In genomic region chr2:48107326-48107925, GRCh38 we compare ENCODE assay signal across 1 cellular context.
TF ChIP-seq lines count a peak whose summit lies in the region.

No MANE protein-coding gene starts in this region.

TF ChIP-seq in HepG2, 621 proteins besides CTCF, POLR2A, EP300 and RAD21 (continued from another document and continues in another):
- TF ChIP-seq ZFP82 (CRISPR knock-in tag; IDR thresholded peaks at IDR 0.05; ENCODE audit: borderline replicate concordance), result no peak
- no peak for TF ChIP-seq TSC22D2 (CRISPR knock-in tag; IDR thresholded peaks at IDR 0.05; ENCODE audit: borderline replicate concordance)
- TF ChIP-seq MBD4 (IDR thresholded peaks at IDR 0.05; ENCODE audit: borderline replicate concordance, low read length), result no peak
- TF ChIP-seq, protein P1, sequence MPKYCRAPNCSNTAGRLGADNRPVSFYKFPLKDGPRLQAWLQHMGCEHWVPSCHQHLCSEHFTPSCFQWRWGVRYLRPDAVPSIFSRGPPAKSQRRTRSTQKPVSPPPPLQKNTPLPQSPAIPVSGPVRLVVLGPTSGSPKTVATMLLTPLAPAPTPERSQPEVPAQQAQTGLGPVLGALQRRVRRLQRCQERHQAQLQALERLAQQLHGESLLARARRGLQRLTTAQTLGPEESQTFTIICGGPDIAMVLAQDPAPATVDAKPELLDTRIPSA (CRISPR knock-in tag; IDR thresholded peaks at IDR 0.05; ENCODE audit: borderline replicate concordance), result no peak
- 0 out of 2 replicates have a peak, but pooled peaks have one; percentile 35 for TF ChIP-seq ELF4 (CRISPR knock-in tag; IDR thresholded peaks at IDR 0.05; ENCODE audit: borderline replicate concordance)
- TF ChIP-seq RFX1 (IDR thresholded peaks at IDR 0.05), result no peak
- TF ChIP-seq SRSF9 (IDR thresholded peaks at IDR 0.05; ENCODE audit: borderline replicate concordance, insufficient read depth, low read depth, low read length, poor library complexity, severe bottlenecking), result no peak
- no peak for TF ChIP-seq HNF1A (IDR thresholded peaks at IDR 0.05; ENCODE audit: low read depth)
- TF ChIP-seq HNF1A (CRISPR knock-in tag; IDR thresholded peaks at IDR 0.05; ENCODE audit: borderline replicate concordance), result no peak
- no peak for TF ChIP-seq ZNF609 (CRISPR knock-in tag; IDR thresholded peaks at IDR 0.05; ENCODE audit: borderline replicate concordance)
- TF ChIP-seq GATAD2A (CRISPR knock-in tag; IDR thresholded peaks at IDR 0.05), result peak; percentile 59
- TF ChIP-seq ZNF777 (CRISPR knock-in tag; IDR thresholded peaks at IDR 0.05), result no peak
- TF ChIP-seq ELF1 (CRISPR knock-in tag; IDR thresholded peaks at IDR 0.05), result peak; percentile 29; the same call in 1 of the 2 replicates
- TF ChIP-seq NCOA2 (CRISPR knock-in tag; IDR thresholded peaks at IDR 0.05), result no peak
- TF ChIP-seq PPARG (CRISPR knock-in tag; conservative IDR thresholded peaks at IDR 0.05), result no peak
- TF ChIP-seq ZUFSP (CRISPR knock-in tag; IDR thresholded peaks at IDR 0.05; ENCODE audit: borderline replicate concordance), result no peak
- TF ChIP-seq ISL2 (CRISPR knock-in tag; IDR thresholded peaks at IDR 0.05), result no peak
- TF ChIP-seq, protein P2, sequence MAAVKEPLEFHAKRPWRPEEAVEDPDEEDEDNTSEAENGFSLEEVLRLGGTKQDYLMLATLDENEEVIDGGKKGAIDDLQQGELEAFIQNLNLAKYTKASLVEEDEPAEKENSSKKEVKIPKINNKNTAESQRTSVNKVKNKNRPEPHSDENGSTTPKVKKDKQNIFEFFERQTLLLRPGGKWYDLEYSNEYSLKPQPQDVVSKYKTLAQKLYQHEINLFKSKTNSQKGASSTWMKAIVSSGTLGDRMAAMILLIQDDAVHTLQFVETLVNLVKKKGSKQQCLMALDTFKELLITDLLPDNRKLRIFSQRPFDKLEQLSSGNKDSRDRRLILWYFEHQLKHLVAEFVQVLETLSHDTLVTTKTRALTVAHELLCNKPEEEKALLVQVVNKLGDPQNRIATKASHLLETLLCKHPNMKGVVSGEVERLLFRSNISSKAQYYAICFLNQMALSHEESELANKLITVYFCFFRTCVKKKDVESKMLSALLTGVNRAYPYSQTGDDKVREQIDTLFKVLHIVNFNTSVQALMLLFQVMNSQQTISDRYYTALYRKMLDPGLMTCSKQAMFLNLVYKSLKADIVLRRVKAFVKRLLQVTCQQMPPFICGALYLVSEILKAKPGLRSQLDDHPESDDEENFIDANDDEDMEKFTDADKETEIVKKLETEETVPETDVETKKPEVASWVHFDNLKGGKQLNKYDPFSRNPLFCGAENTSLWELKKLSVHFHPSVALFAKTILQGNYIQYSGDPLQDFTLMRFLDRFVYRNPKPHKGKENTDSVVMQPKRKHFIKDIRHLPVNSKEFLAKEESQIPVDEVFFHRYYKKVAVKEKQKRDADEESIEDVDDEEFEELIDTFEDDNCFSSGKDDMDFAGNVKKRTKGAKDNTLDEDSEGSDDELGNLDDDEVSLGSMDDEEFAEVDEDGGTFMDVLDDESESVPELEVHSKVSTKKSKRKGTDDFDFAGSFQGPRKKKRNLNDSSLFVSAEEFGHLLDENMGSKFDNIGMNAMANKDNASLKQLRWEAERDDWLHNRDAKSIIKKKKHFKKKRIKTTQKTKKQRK (IDR thresholded peaks at IDR 0.05; ENCODE audit: low read length), result no peak
- TF ChIP-seq FOXK2 (IDR thresholded peaks at IDR 0.05), result no peak
- no peak for TF ChIP-seq KLF12 (CRISPR knock-in tag; IDR thresholded peaks at IDR 0.05; ENCODE audit: borderline replicate concordance)
- no peak for TF ChIP-seq HCFC1 (IDR thresholded peaks at IDR 0.05; ENCODE audit: low read depth, low read length)
- TF ChIP-seq CBFB (CRISPR knock-in tag; IDR thresholded peaks at IDR 0.05), result no peak
- no peak for TF ChIP-seq FIP1L1 (IDR thresholded peaks at IDR 0.05; ENCODE audit: borderline replicate concordance, insufficient read depth, low read depth, low read length)
- no peak for TF ChIP-seq ZBTB49 (CRISPR knock-in tag; IDR thresholded peaks at IDR 0.05; ENCODE audit: borderline replicate concordance)
- peak; percentile 33; the same call in 1 of the 2 replicates for TF ChIP-seq RARA (CRISPR knock-in tag; IDR thresholded peaks at IDR 0.05)
- no peak for TF ChIP-seq THAP11 (CRISPR knock-in tag; IDR thresholded peaks at IDR 0.05)
- TF ChIP-seq ZNF317 (CRISPR knock-in tag; IDR thresholded peaks at IDR 0.05), result no peak
- no peak for TF ChIP-seq ZNF841 (CRISPR knock-in tag; IDR thresholded peaks at IDR 0.05; ENCODE audit: borderline replicate concordance)
- TF ChIP-seq, protein P3, sequence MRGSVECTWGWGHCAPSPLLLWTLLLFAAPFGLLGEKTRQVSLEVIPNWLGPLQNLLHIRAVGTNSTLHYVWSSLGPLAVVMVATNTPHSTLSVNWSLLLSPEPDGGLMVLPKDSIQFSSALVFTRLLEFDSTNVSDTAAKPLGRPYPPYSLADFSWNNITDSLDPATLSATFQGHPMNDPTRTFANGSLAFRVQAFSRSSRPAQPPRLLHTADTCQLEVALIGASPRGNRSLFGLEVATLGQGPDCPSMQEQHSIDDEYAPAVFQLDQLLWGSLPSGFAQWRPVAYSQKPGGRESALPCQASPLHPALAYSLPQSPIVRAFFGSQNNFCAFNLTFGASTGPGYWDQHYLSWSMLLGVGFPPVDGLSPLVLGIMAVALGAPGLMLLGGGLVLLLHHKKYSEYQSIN (CRISPR knock-in tag; IDR thresholded peaks at IDR 0.05; ENCODE audit: borderline replicate concordance), result no peak
- TF ChIP-seq PBX3 (CRISPR knock-in tag; IDR thresholded peaks at IDR 0.05; ENCODE audit: borderline replicate concordance), result no peak
- no peak for TF ChIP-seq ZNF607 (CRISPR knock-in tag; IDR thresholded peaks at IDR 0.05; ENCODE audit: borderline replicate concordance)
- no peak for TF ChIP-seq CBX5 (CRISPR knock-in tag; IDR thresholded peaks at IDR 0.05; ENCODE audit: borderline replicate concordance)
- no peak; the same call in 1 of the 2 replicates for TF ChIP-seq ZNF451 (CRISPR knock-in tag; IDR thresholded peaks at IDR 0.05)
- no peak for TF ChIP-seq HNRNPK (IDR thresholded peaks at IDR 0.05; ENCODE audit: low read depth, low read length, poor library complexity, severe bottlenecking)
- no peak for TF ChIP-seq KMT2B (CRISPR knock-in tag; IDR thresholded peaks at IDR 0.05)
- no peak for TF ChIP-seq TFAP4 (IDR thresholded peaks at IDR 0.05; ENCODE audit: borderline replicate concordance, low read depth)
